Comparison of ENCODE assay signal across 8 cellular contexts in the genomic region with DNA sequence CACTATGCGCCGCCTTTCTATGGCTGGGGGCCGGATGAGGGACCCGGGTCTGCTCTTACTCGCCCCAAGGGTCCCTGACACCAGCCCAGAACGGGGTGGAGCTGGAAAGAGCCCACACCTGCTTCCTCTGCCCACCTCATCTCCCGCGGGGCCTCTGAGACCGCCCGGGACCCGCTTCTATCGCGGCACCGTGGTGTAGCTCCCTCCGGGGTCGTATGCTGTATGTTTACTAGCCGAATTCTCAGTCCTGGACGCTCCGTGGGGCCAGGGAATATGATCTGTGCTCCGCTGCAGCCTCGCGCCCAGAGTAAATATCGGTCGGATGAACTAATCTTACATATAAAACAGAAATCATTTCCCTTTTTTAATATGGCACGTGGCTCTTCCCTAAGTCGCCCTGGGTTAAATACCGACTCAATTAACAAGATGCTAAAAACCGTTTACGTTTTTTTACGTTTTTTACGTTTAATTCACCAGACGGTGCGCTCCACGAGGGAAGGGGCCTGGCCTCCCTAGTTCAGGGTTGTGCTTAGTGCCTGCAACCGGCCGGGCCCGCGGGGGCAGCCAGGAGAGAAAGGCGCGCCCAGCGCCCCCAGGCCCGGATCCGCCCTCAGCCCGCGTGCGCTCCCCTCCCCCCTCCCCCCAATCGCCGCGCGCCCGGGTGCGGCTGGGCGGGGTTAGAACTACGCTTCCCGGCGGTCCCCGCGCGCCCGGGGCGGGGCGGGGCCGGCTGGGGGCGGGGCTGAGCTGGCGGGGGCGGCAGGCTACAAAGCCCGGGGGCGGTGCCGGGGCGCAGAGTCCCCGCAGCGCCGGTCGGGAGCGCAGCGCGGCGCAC. TPM values are rescaled to one million over a fixed set of nuclear protein-coding genes. Genes with fewer than 3 reads are reported as not detected.
A peak's percentile ranks its signal among the peaks of the same experiment; 100 is the strongest.
DNase-seq lines count a peak whose midpoint lies in the region; ATAC-seq and TF ChIP-seq lines count a peak whose summit lies in the region.

A gene (plus strand): TSS at position 793 of the 835 bp plus-strand sequence. CDS start 186 bp downstream, outside the sequence.

- H3K27ac ChIP-seq in effector memory CD4-positive, alpha-beta T cell (ENCODE audit: insufficient read depth, low read length, poor library complexity, severe bottlenecking), result peak within 1 kb of the TSS; percentile 94

- H3K36me3 ChIP-seq in effector memory CD4-positive, alpha-beta T cell (ENCODE audit: control insufficient read depth, insufficient read depth, low read length), result peaks cover 27% of the 10 kb centered on the region

- no peaks in the 10 kb centered on the region for H3K27me3 Mint-ChIP-seq in activated CD8-positive, alpha-beta T cell treated with anti-CD3 and anti-CD28 coated beads for 36 hours
- no peaks in the 10 kb centered on the region for H3K27me3 Mint-ChIP-seq in memory B cell

- CTCF ChIA-PET in activated CD8-positive, alpha-beta T cell treated with anti-CD3 and anti-CD28 coated beads for 36 hours (lab: Charles Lee), result interaction anchor here (0.6 to 2.9 kb wide), 9 partner anchors 8 to 236 kb away, joined by 3 to 12 read pairs (median 5); no protein-coding TSS in a partner anchor

- H3K27me3 ChIP-seq in effector memory CD4-positive, alpha-beta T cell (replicated peaks; ENCODE audit: control insufficient read depth, insufficient read depth, low read length, poor library complexity, severe bottlenecking), result no peaks in the 10 kb centered on the region

- H3K4me1 ChIP-seq in effector memory CD4-positive, alpha-beta T cell (ENCODE audit: control insufficient read depth, insufficient read depth, low read length, poor library complexity, severe bottlenecking), result peaks cover 47% of the 10 kb centered on the region

- DNase-seq in SKM-1 treated with dmso at 0.1 percent for 144 hours (lab: John Stamatoyannopoulos, UW; ENCODE audit: unreplicated experiment) (peak; percentile 29), SKM-1 (lab: John Stamatoyannopoulos, UW; ENCODE audit: unreplicated experiment) (no peak), NCI-H460 (ENCODE audit: extremely low read depth, low read depth) (peak; percentile 61), memory B cell (ENCODE audit: low spot score in 2 of 2) (peak; percentile 82 to 83)
- peak; percentile 82 for DNase-seq in activated CD8-positive, alpha-beta T cell treated with anti-CD3 and anti-CD28 coated beads for 36 hours
- peak; percentile 55 to 68 (median 61) for DNase-seq in effector memory CD4-positive, alpha-beta T cell
- DNase-seq in stimulated activated CD8-positive, alpha-beta memory T cell treated with anti-CD3 and anti-CD28 coated beads, Interleukin-12 subunit alpha, Interleukin-12 subunit beta, amount 100 ng/mL, for 1 hour (ENCODE audit: low read depth), result peak; percentile 53

- H3K9me3 Mint-ChIP-seq in activated CD8-positive, alpha-beta T cell treated with anti-CD3 and anti-CD28 coated beads for 36 hours, result no peaks in the 10 kb centered on the region
- no peaks in the 10 kb centered on the region for H3K9me3 Mint-ChIP-seq in memory B cell

- TF ChIP-seq CTCF in activated CD8-positive, alpha-beta T cell treated with anti-CD3 and anti-CD28 coated beads for 36 hours (IDR thresholded peaks at IDR 0.05), result no peak

- peak within 1 kb of the TSS; percentile 99 for H3K27ac Mint-ChIP-seq in activated CD8-positive, alpha-beta T cell treated with anti-CD3 and anti-CD28 coated beads for 36 hours
- peak within 1 kb of the TSS; percentile 99 for H3K27ac Mint-ChIP-seq in memory B cell

- peak within 1 kb of the TSS; percentile 84 for H3K4me3 Mint-ChIP-seq in activated CD8-positive, alpha-beta T cell treated with anti-CD3 and anti-CD28 coated beads for 36 hours
- peak within 1 kb of the TSS; percentile 92 for H3K4me3 Mint-ChIP-seq in memory B cell

- peak within 1 kb of the TSS; percentile 85 for H3K4me3 ChIP-seq in effector memory CD4-positive, alpha-beta T cell (ENCODE audit: insufficient read depth, low read depth, low read length, poor library complexity, severe bottlenecking)

- H3K36me3 Mint-ChIP-seq in activated CD8-positive, alpha-beta T cell treated with anti-CD3 and anti-CD28 coated beads for 36 hours (ENCODE audit: low read depth), result peaks cover 38% of the 10 kb centered on the region
- peaks cover 24% of the 10 kb centered on the region for H3K36me3 Mint-ChIP-seq in memory B cell

- intact Hi-C loops in activated CD8-positive, alpha-beta T cell treated with anti-CD3 and anti-CD28 coated beads for 36 hours (cut with micrococcal nuclease), result no loop called here

- ATAC-seq in HG02973 (IDR thresholded peaks at IDR 0.05; ENCODE audit: unreplicated experiment) (peak; percentile 48), memory B cell (ENCODE audit: low read depth) (peak; percentile 60)
- peak; percentile 61 for ATAC-seq in activated CD8-positive, alpha-beta T cell treated with anti-CD3 and anti-CD28 coated beads for 36 hours

- POLR2A ChIA-PET in activated CD8-positive, alpha-beta T cell treated with anti-CD3 and anti-CD28 coated beads for 36 hours (lab: Charles Lee), result interaction anchor here (0.6 to 7.0 kb wide), 20 partner anchors 9 to 239 kb away, joined by 3 to 88 read pairs (median 4); a partner anchor contains a TSS

- H3K9me3 ChIP-seq in effector memory CD4-positive, alpha-beta T cell (ENCODE audit: control insufficient read depth, low read length), result no peaks in the 10 kb centered on the region

- H3K4me1 Mint-ChIP-seq in activated CD8-positive, alpha-beta T cell treated with anti-CD3 and anti-CD28 coated beads for 36 hours (ENCODE audit: low read depth), result peaks cover 31% of the 10 kb centered on the region
- H3K4me1 Mint-ChIP-seq in memory B cell, result peaks cover 36% of the 10 kb centered on the region

RNA-seq across cellular contexts. Expression of the gene that starts here (rescaled TPM):
- total RNA-seq in NCI-H460 (2014; rRNA removed; shearing (Covaris generic)), result 18.2 and 20.6 TPM in 2 replicates
- polyA plus RNA-seq in NCI-H460 (2014; cell fraction: nucleus; rRNA removed), result 14.6 and 26.2 TPM in 2 replicates
- total RNA-seq in activated CD8-positive, alpha-beta T cell treated with anti-CD3 and anti-CD28 coated beads for 36 hours, result 100 to 1,000 TPM; 114 to 116 TPM
